Comparison of ENCODE assay signal across 8 cellular contexts in genomic region chr12:110742718-110743570, GRCh38. TPM values are rescaled to one million over a fixed set of nuclear protein-coding genes. Genes with fewer than 3 reads are reported as not detected.
DNase-seq lines count a peak whose midpoint lies in the region; ATAC-seq and TF ChIP-seq lines count a peak whose summit lies in the region.

Gene PPP1CC, minus strand, starts transcription at chr12:110742891. Its CDS starts 184 bp downstream, at chr12:110742707.

- peak within 1 kb of the TSS; percentile 94 for H3K4me3 ChIP-seq in effector memory CD4-positive, alpha-beta T cell (ENCODE audit: insufficient read depth, low read depth, low read length, poor library complexity, severe bottlenecking)

- H3K27me3 Mint-ChIP-seq in CD4-positive, alpha-beta T cell: no peaks in the 10 kb centered on the region

- H3K36me3 Mint-ChIP-seq in CD4-positive, alpha-beta T cell (ENCODE audit: low read depth): peaks cover 28% of the 10 kb centered on the region

- peaks cover 57% of the 10 kb centered on the region for H3K4me1 Mint-ChIP-seq in CD4-positive, alpha-beta T cell (ENCODE audit: low read depth)

- no peaks in the 10 kb centered on the region for H3K36me3 ChIP-seq in effector memory CD4-positive, alpha-beta T cell (ENCODE audit: control insufficient read depth, insufficient read depth, low read length)

- peak within 1 kb of the TSS; percentile 98 for H3K27ac Mint-ChIP-seq in CD4-positive, alpha-beta T cell

- intact Hi-C loops in CD4-positive, alpha-beta T cell (cut with DNase I, micrococcal nuclease): loop anchor here (2.0 to 10.0 kb wide), 7 partner anchors 36 to 1878 kb away; partner anchors contain the start of genes ANKRD13A (in 1 of the 2), ARPC3 (in 1 of the 2), GIT2 (in 1 of the 2) and KCTD10 (in 1 of the 2)

- H3K27me3 ChIP-seq in CD4-positive, alpha-beta T cell (ENCODE audit: control insufficient read depth, insufficient read depth, low read length): no peaks in the 10 kb centered on the region
- no peaks in the 10 kb centered on the region for H3K27me3 ChIP-seq in effector memory CD4-positive, alpha-beta T cell (replicated peaks; ENCODE audit: control insufficient read depth, insufficient read depth, low read length, poor library complexity, severe bottlenecking)

- DNase-seq in CD4-positive, alpha-beta T cell: peak; percentile 81 to 92 (median 89)
- DNase-seq in HT1080 (ENCODE audit: low read depth) (peak; percentile 83), NOMO-1 (lab: John Stamatoyannopoulos, UW; ENCODE audit: unreplicated experiment in 2 of 2) (peak; percentile 92 to 95), medulla oblongata (ENCODE audit: extremely low spot score) (peak; percentile 97)
- peak; percentile 89 to 92 (median 91) for DNase-seq in effector memory CD4-positive, alpha-beta T cell
- peak; percentile 83 to 88 (median 87) for DNase-seq in stimulated activated CD4-positive, alpha-beta T cell treated with anti-CD3 and anti-CD28 coated beads, TNF-alpha, amount 100 ng/mL, for 48 hours (ENCODE audit: low read depth in 3 of 3)

- peak; percentile 90 for ATAC-seq in CD4-positive, alpha-beta T cell (ENCODE audit: poor library complexity)
- peak; percentile 72 for ATAC-seq in GM19468 (IDR thresholded peaks at IDR 0.05; ENCODE audit: extremely low read depth, unreplicated experiment)

- POLR2A ChIA-PET in CD4-positive, alpha-beta T cell (lab: Charles Lee): interaction anchor here (0.7 to 3.0 kb wide), 9 partner anchors 10 to 293 kb away, joined by 3 to 13 read pairs (median 5); partner anchors contain the start of genes ARPC3, FAM216A, GPN3 and TCTN1
- POLR2A ChIA-PET in activated CD8-positive, alpha-beta memory T cell treated with anti-CD3 and anti-CD28 coated beads for 36 hours (lab: Charles Lee): interaction anchor here (0.5 to 1.0 kb wide), 6 partner anchors 16 to 274 kb away, joined by 3 to 6 read pairs (median 4); partner anchors contain the start of gene FAM216A

- H3K9me3 ChIP-seq in CD4-positive, alpha-beta T cell (ENCODE audit: control insufficient read depth, low read length): no peaks in the 10 kb centered on the region
- no peaks in the 10 kb centered on the region for H3K9me3 ChIP-seq in effector memory CD4-positive, alpha-beta T cell (ENCODE audit: control insufficient read depth, low read length)

- no peaks in the 10 kb centered on the region for H3K9me3 Mint-ChIP-seq in CD4-positive, alpha-beta T cell

- no peak for TF ChIP-seq CTCF in CD4-positive, alpha-beta T cell (IDR thresholded peaks at IDR 0.05)

- peak within 1 kb of the TSS; percentile 71 for H3K27ac ChIP-seq in CD4-positive, alpha-beta T cell (ENCODE audit: low read depth, low read length)
- H3K27ac ChIP-seq in effector memory CD4-positive, alpha-beta T cell (ENCODE audit: insufficient read depth, low read length, poor library complexity, severe bottlenecking): peak within 1 kb of the TSS; percentile 79

- H3K4me3 Mint-ChIP-seq in CD4-positive, alpha-beta T cell: peak within 1 kb of the TSS; percentile 100

- CTCF ChIA-PET in CD4-positive, alpha-beta T cell (lab: Charles Lee): no interaction called here
- CTCF ChIA-PET in activated CD8-positive, alpha-beta memory T cell treated with anti-CD3 and anti-CD28 coated beads for 36 hours (lab: Charles Lee): interaction anchor here (0.6 to 1.0 kb wide), 2 partner anchors 9 to 889 kb away, joined by 3 to 4 read pairs; no protein-coding TSS in a partner anchor

- H3K4me1 ChIP-seq in effector memory CD4-positive, alpha-beta T cell (ENCODE audit: control insufficient read depth, insufficient read depth, low read length, poor library complexity, severe bottlenecking): peaks cover 14% of the 10 kb centered on the region

RNA-seq across cellular contexts. Expression of gene PPP1CC, which starts in this region (rescaled TPM):
- total RNA-seq in CD4-positive, alpha-beta T cell: 100 to 1,000 TPM; 146 to 150 TPM
- 139 and 186 TPM in 2 replicates for total RNA-seq in HT1080 (2014; rRNA removed; shearing (Covaris generic))
- 193 and 211 TPM in 2 replicates for polyA plus RNA-seq in HT1080 (2015; cell fraction: cytosol; rRNA removed)
- polyA plus RNA-seq in HT1080 (2015; cell fraction: nucleus; rRNA removed): 155 and 189 TPM in 2 replicates
- 100 to 1,000 TPM; 230 to 236 TPM for total RNA-seq in activated CD8-positive, alpha-beta memory T cell treated with anti-CD3 and anti-CD28 coated beads for 36 hours

Comparison
In these comparisons a context has a peak if more than half of its experiments do, and no peak if none do; other contexts are left out.
1. Peak in every context shown above with its lines: DNase-seq, ATAC-seq, H3K4me3 ChIP-seq and H3K27ac ChIP-seq.